In the genomic region with DNA sequence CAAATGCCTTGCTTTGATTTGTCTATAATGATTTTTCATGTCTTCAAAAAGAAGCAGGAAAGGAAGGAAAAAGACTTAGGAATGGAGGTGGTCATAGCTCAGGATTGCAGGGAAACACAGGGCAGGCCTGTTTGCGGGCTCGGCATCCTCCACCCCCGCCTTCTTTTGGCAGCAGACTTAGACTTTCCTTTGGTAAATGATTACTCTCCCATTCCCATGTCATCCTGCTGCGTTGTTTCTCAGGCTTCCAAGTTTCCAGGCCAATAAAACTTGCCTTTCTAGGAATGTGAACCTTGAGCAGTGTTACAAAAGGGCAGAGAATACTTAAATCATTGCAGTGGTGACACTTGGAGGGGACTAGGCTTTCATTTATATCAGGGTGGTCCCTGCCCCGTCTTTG, we compare ENCODE assay signal across 15 cellular contexts. TPM values are rescaled to one million over a fixed set of nuclear protein-coding genes. Genes with fewer than 3 reads are reported as not detected.
A peak's percentile ranks its signal among the peaks of the same experiment; 100 is the strongest.
DNase-seq lines count a peak whose midpoint lies in the region; ATAC-seq and TF ChIP-seq lines count a peak whose summit lies in the region.
"Had no signal": no experiment of that assay in that cellular context is flagged by ENCODE, and none has a peak within 500 bp of the region (broad histone marks: within the 10 kb centered on the region; RNA-seq: fewer than 3 reads in every experiment).

No MANE protein-coding gene starts in this region.

- no peak overlapping the region for H2AK9ac ChIP-seq in IMR-90 (replicated peaks; ENCODE audit: low read depth, low read length, poor library complexity)

- CTCF ChIA-PET in IMR-90 (lab: Yijun Ruan, JAX) = interaction anchor here (0.8 kb wide), 1 partner anchor 222 kb away, joined by 3 read pairs; no protein-coding TSS in a partner anchor

- no peak overlapping the region for H2BK120ac ChIP-seq in IMR-90 (ENCODE audit: low read depth, low read length)

- TF ChIP-seq POLR2A in IMR-90 (IDR thresholded peaks at IDR 0.05; ENCODE audit: low read depth, low read length) = no peak

- no peak for TF ChIP-seq RAD21 in IMR-90 (IDR thresholded peaks at IDR 0.05; ENCODE audit: low read length)

- H3K18ac ChIP-seq in IMR-90 (ENCODE audit: low read depth, low read length) = no peak overlapping the region

- H2BK15ac ChIP-seq in IMR-90 (ENCODE audit: low read depth, low read length) = no peak overlapping the region

- no peak overlapping the region for H2BK5ac ChIP-seq in IMR-90 (ENCODE audit: low read depth, low read length, poor library complexity, severe bottlenecking)

- H3K9me1 ChIP-seq in IMR-90 (ENCODE audit: insufficient read depth, low read length) = no peaks in the 10 kb centered on the region

- no peak overlapping the region for H3K4me2 ChIP-seq in IMR-90 (ENCODE audit: low read depth, low read length)

- in situ Hi-C loops in IMR-90 (cut with MboI; ENCODE audit: low sequenced_read_pairs) = no loop called here

- no peaks in the 10 kb centered on the region for H3K4me1 ChIP-seq in IMR-90 (ENCODE audit: control insufficient read depth, insufficient read depth, low read length)
- no peaks in the 10 kb centered on the region for H3K4me1 ChIP-seq in mucosa of descending colon (ENCODE audit: low read depth)
- H3K4me1 ChIP-seq: HAP-1 had no signal

- H4K20me1 ChIP-seq in IMR-90 (ENCODE audit: insufficient read depth, low read length) = no peaks in the 10 kb centered on the region

- TF ChIP-seq CTCF in AG09309 (IDR thresholded peaks at IDR 0.05; ENCODE audit: control insufficient read depth, insufficient read depth, low read depth, low read length, missing control alignments) (no peak), IMR-90 (conservative IDR thresholded peaks at IDR 0.05; ENCODE audit: low read depth, low read length) (no peak), fibroblast of the aortic adventitia (IDR thresholded peaks at IDR 0.05; ENCODE audit: insufficient read depth, low read length) (no peak), mucosa of descending colon (IDR thresholded peaks at IDR 0.05) (no peak)

- DNase-seq in AG09309 (ENCODE audit: low read depth) = peak; percentile 29
- peak; percentile 18 for DNase-seq in IMR-90
- peak; percentile 77 for DNase-seq in fibroblast of the aortic adventitia (ENCODE audit: low read depth)
- peak in 2 of 3 donors; percentile 39 to 54 for DNase-seq in mucosa of descending colon
- no peak for DNase-seq in DMS 273 treated with DMSO at 0.1 percent for 48 hours (lab: John Stamatoyannopoulos, UW)
- DNase-seq in NCI-H1092 (lab: John Stamatoyannopoulos, UW) = no peak
- DNase-seq: DND-41; MM.1S; SHP77; stimulated activated CD4-positive, alpha-beta T cell treated with anti-CD3 and anti-CD28 coated beads, Interleukin-2, amount 100 ng/mL, for 24 hours; trophoblast cell had no signal

- H4K8ac ChIP-seq in IMR-90 (ENCODE audit: low read depth in 2 of 2, low read length in 2 of 2) = no peak overlapping the region

- H3K23ac ChIP-seq in IMR-90 (ENCODE audit: low read depth, low read length) = no peak overlapping the region

- H2AFZ ChIP-seq in IMR-90 (replicated peaks; ENCODE audit: low read length, poor library complexity) = no peak overlapping the region

- H3K36me3 ChIP-seq in IMR-90 (ENCODE audit: control insufficient read depth, insufficient read depth, low read length) (no peaks in the 10 kb centered on the region), mucosa of descending colon (ENCODE audit: low read depth) (no peaks in the 10 kb centered on the region)
- H3K36me3 ChIP-seq: cardiac muscle cell, HAP-1 had no signal

- H3K4ac ChIP-seq in IMR-90 (ENCODE audit: low read depth, low read length) = no peak overlapping the region

- H3K56ac ChIP-seq in IMR-90 (ENCODE audit: extremely low read depth, insufficient read depth, low read length) = no peak overlapping the region

- no TSS peak for BruUV-seq in IMR-90 (replicated peaks; lab: Mats Ljungman, UMichigan)

- H3K9me3 ChIP-seq in IMR-90 (ENCODE audit: control insufficient read depth, insufficient read depth, low read length) (no peaks in the 10 kb centered on the region), mucosa of descending colon (no peaks in the 10 kb centered on the region)
- H3K9me3 ChIP-seq: HAP-1 had no signal

- ATAC-seq in IMR-90 (ENCODE audit: low read depth) (no peak), mucosa of descending colon (peak; percentile 83), GM21390 (IDR thresholded peaks at IDR 0.05; ENCODE audit: unreplicated experiment) (no peak), GM19324 (IDR thresholded peaks at IDR 0.05; ENCODE audit: low FRiP score, unreplicated experiment) (no peak)

- intact Hi-C loops in IMR-90 (cut with micrococcal nuclease) (no loop called here), mucosa of descending colon (cut with DNase I, micrococcal nuclease) (no loop called here)

- no peaks in the 10 kb centered on the region for H3K27me3 ChIP-seq in IMR-90 (ENCODE audit: control insufficient read depth, insufficient read depth, low read length)
- H3K27me3 ChIP-seq: cardiac muscle cell had no signal

- dilution Hi-C loops in IMR-90 (cut with HindIII; ENCODE audit: low sequenced_read_pairs, unreplicated experiment) = no loop called here

- no peak overlapping the region for H3K27ac ChIP-seq in IMR-90 (ENCODE audit: insufficient read depth, low read length)
- H3K27ac ChIP-seq: cardiac muscle cell had no signal

- H3K79me1 ChIP-seq in IMR-90 (ENCODE audit: low read depth in 1 of 2, low read length in 2 of 2) = no peaks in the 10 kb centered on the region

- no peak overlapping the region for H3K9ac ChIP-seq in IMR-90 (ENCODE audit: low read depth, low read length)

- H2AK5ac ChIP-seq in IMR-90 (ENCODE audit: low read depth, low read length) = no peak overlapping the region

- no peak overlapping the region for H2BK20ac ChIP-seq in IMR-90 (ENCODE audit: low read depth, low read length)

- POLR2A ChIA-PET in IMR-90 (lab: Charles Lee; ENCODE audit: unreplicated experiment) = no interaction called here

- no peak overlapping the region for H3K14ac ChIP-seq in IMR-90 (replicated peaks; ENCODE audit: low read depth, low read length)

- H4K91ac ChIP-seq in IMR-90 (ENCODE audit: insufficient read depth, low read depth, low read length) = no peak overlapping the region

- WGBS in IMR-90 (ENCODE audit: extremely low coverage in 2 of 2, insufficient read length in 1 of 2), 2 experiments = no CpG with 5 or more reads among the region's 5 CpGs

- H4K5ac ChIP-seq in IMR-90 (ENCODE audit: low read depth, low read length) = no peak overlapping the region

- H3K4me3 ChIP-seq in AG09309 (ENCODE audit: control insufficient read depth, low read depth, low read length) (no peak overlapping the region), IMR-90 (ENCODE audit: insufficient read depth, low read depth, low read length) (no peak overlapping the region), fibroblast of the aortic adventitia (ENCODE audit: low read depth, low read length) (no peak overlapping the region), mucosa of descending colon (no peak overlapping the region)
- H3K4me3 ChIP-seq: cardiac muscle cell, HAP-1 had no signal

TF ChIP-seq in IMR-90, 13 proteins besides CTCF, POLR2A, EP300 and RAD21:
- no peak for TF ChIP-seq NFE2L2 (IDR thresholded peaks at IDR 0.05; ENCODE audit: low read depth, low read length)
- TF ChIP-seq CHD1 (IDR thresholded peaks at IDR 0.05; ENCODE audit: low read depth, low read length) = no peak
- TF ChIP-seq, protein P1, sequence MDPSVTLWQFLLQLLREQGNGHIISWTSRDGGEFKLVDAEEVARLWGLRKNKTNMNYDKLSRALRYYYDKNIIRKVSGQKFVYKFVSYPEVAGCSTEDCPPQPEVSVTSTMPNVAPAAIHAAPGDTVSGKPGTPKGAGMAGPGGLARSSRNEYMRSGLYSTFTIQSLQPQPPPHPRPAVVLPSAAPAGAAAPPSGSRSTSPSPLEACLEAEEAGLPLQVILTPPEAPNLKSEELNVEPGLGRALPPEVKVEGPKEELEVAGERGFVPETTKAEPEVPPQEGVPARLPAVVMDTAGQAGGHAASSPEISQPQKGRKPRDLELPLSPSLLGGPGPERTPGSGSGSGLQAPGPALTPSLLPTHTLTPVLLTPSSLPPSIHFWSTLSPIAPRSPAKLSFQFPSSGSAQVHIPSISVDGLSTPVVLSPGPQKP (IDR thresholded peaks at IDR 0.05; ENCODE audit: borderline replicate concordance, low read depth, low read length) = no peak
- TF ChIP-seq BHLHE40 (IDR thresholded peaks at IDR 0.05; ENCODE audit: low read depth, low read length) = no peak
TF ChIP-seq in IMR-90: peak in this region for 0.

RNA-seq across cellular contexts. Expression of gene DGKB, which starts 34.0 kb away (rescaled TPM):
- total RNA-seq in IMR-90 (2012; rRNA removed) (under 0.01 TPM in 1 of 2 replicates, not detected in the other), fibroblast of the aortic adventitia (ENCODE audit: low replicate concordance) (0.36 and 1.2 TPM in 2 replicates), mucosa of descending colon (1 to 10 TPM in 1 of 3 donors, under 1 TPM in 2; 0.19 to 5.6 (median 0.78) TPM)
- not detected in 2 replicates for polyA plus RNA-seq in IMR-90 (2012; rRNA removed)
- not detected in 2 replicates for polyA plus RNA-seq in IMR-90 (2012; cell fraction: cytosol; rRNA removed)
- not detected in 2 replicates for polyA plus RNA-seq in IMR-90 (2012; cell fraction: nucleus; rRNA removed; ENCODE audit: low replicate concordance)

Comparison
In these comparisons a context has a peak if more than half of its experiments do, and no peak if none do; other contexts are left out.
1. DNase-seq: peak in AG09309 (single experiment), IMR-90 (single experiment), fibroblast of the aortic adventitia (single experiment) and mucosa of descending colon (2 of 3); none in DMS 273 treated with DMSO at 0.1 percent for 48 hours (single experiment) and NCI-H1092 (single experiment).